9 cellular contexts compared by ENCODE assay signal in genomic region chr2:138712212-138712979, GRCh38.
DNase-seq lines count a peak whose midpoint lies in the region; ATAC-seq and TF ChIP-seq lines count a peak whose summit lies in the region.
"Had no signal": no experiment of that assay in that cellular context is flagged by ENCODE, and none has a peak within 500 bp of the region (broad histone marks: within the 10 kb centered on the region; RNA-seq: fewer than 3 reads in every experiment).

No MANE protein-coding gene starts in this region.

- no peaks in the 10 kb centered on the region for H3K27me3 ChIP-seq in gastrocnemius medialis

- ATAC-seq in GM18909 (IDR thresholded peaks at IDR 0.05; ENCODE audit: poor library complexity, unreplicated experiment) (peak; percentile 95), HG02623 (IDR thresholded peaks at IDR 0.05; ENCODE audit: unreplicated experiment) (peak; percentile 90), gastrocnemius medialis (no peak)

- H3K4me1 Mint-ChIP-seq in immature natural killer cell (no peaks in the 10 kb centered on the region), endothelial cell (ENCODE audit: unreplicated experiment) (peaks cover 18% of the 10 kb centered on the region)

- no peak overlapping the region for H3K4me3 ChIP-seq in gastrocnemius medialis

- H3K27me3 Mint-ChIP-seq in immature natural killer cell (ENCODE audit: low read depth in 3 of 3): peaks cover 0 to 7% (median 0%) of the 10 kb centered on the region in 3 donors
- peaks cover 1% of the 10 kb centered on the region for H3K27me3 Mint-ChIP-seq in endothelial cell (ENCODE audit: unreplicated experiment)

- DNase-seq in HS-5 (ENCODE audit: low read depth) (peak; percentile 47), myocyte (ENCODE audit: low read depth) (peak; percentile 16), gastrocnemius medialis (no peak), NCI-H2107 (lab: John Stamatoyannopoulos, UW) (no peak), immature natural killer cell (no peak), endothelial cell (ENCODE audit: low spot score) (no peak)
- DNase-seq: activated CD4-positive, alpha-beta T cell treated with anti-CD3 and anti-CD28 coated beads, Interleukin-2, amount 50 U/mL, for 48 hours had no signal

- TF ChIP-seq POLR2A in gastrocnemius medialis (IDR thresholded peaks at IDR 0.05): no peak

- in situ Hi-C loops in gastrocnemius medialis (cut with MboI; ENCODE audit: low sequenced_read_pairs in 4 of 4): no loop called here

- H3K27ac Mint-ChIP-seq in immature natural killer cell (no peak overlapping the region), endothelial cell (ENCODE audit: unreplicated experiment) (no peak overlapping the region)

- TF ChIP-seq CTCF in gastrocnemius medialis (IDR thresholded peaks at IDR 0.05 in 4 of 5, conservative IDR thresholded peaks at IDR 0.05 in 1 of 5) (no peak), endothelial cell (IDR thresholded peaks at IDR 0.05; ENCODE audit: unreplicated experiment) (no peak)

- peaks cover 0 to 12% (median under 1%) of the 10 kb centered on the region in 6 donors for H3K9me3 Mint-ChIP-seq in immature natural killer cell
- H3K9me3 Mint-ChIP-seq in endothelial cell (ENCODE audit: unreplicated experiment): no peaks in the 10 kb centered on the region

- no peak overlapping the region for H3K4me3 Mint-ChIP-seq in immature natural killer cell
- H3K4me3 Mint-ChIP-seq in endothelial cell (ENCODE audit: unreplicated experiment): no peak overlapping the region

- H3K27ac ChIP-seq in gastrocnemius medialis: no peak overlapping the region

- H3K36me3 Mint-ChIP-seq in immature natural killer cell (no peaks in the 10 kb centered on the region), endothelial cell (ENCODE audit: low read depth, unreplicated experiment) (no peaks in the 10 kb centered on the region)

- intact Hi-C loops in gastrocnemius medialis (cut with DNase I; ENCODE audit: low total_unique reads): no loop called here

- peaks cover 12 to 20% of the 10 kb centered on the region in 2 donors for H3K4me1 ChIP-seq in gastrocnemius medialis

- no peaks in the 10 kb centered on the region for H3K9me3 ChIP-seq in gastrocnemius medialis

- no peaks in the 10 kb centered on the region for H3K36me3 ChIP-seq in gastrocnemius medialis

Comparison
In these comparisons a context has a peak if more than half of its experiments do, and no peak if none do; other contexts are left out.
1. ATAC-seq: peak in GM18909 (single experiment) and HG02623 (single experiment); none in gastrocnemius medialis (0 of 2).
2. DNase-seq: peak in HS-5 (single experiment) and myocyte (single experiment); none in gastrocnemius medialis (0 of 2), NCI-H2107 (single experiment), immature natural killer cell (0 of 3) and endothelial cell (single experiment).